Comparison of ENCODE assay signal across 12 cellular contexts in genomic region chr12:107448198-107448597, GRCh38.
A peak's percentile ranks its signal among the peaks of the same experiment; 100 is the strongest.
DNase-seq lines count a peak whose midpoint lies in the region; ATAC-seq, FAIRE-seq and TF ChIP-seq lines count a peak whose summit lies in the region.
"Had no signal": no experiment of that assay in that cellular context is flagged by ENCODE, and none has a peak within 500 bp of the region (broad histone marks: within the 10 kb centered on the region; RNA-seq: fewer than 3 reads in every experiment).

No MANE protein-coding gene starts in this region.

- H3K4me2 ChIP-seq in Loucy (ENCODE audit: low read depth, low read length, poor library complexity, severe bottlenecking), result no peak overlapping the region
- H3K4me2 ChIP-seq in osteoblast (ENCODE audit: insufficient read depth, low read length), result no peak overlapping the region

- H3K27ac Mint-ChIP-seq in natural killer cell treated with Interleukin-12 subunit alpha and Interleukin-12 subunit beta and Interleukin-15 and Interleukin-18, amount 100 ng/mL, for 72 hours, result no peak overlapping the region
- H3K27ac Mint-ChIP-seq: B cell had no signal

- H3K4me3 Mint-ChIP-seq in natural killer cell treated with Interleukin-12 subunit alpha and Interleukin-12 subunit beta and Interleukin-15 and Interleukin-18, amount 100 ng/mL, for 72 hours, result no peak overlapping the region
- H3K4me3 Mint-ChIP-seq: B cell had no signal

- H4K20me1 ChIP-seq in Loucy (ENCODE audit: insufficient read depth, low read length, poor library complexity, severe bottlenecking) (no peaks in the 10 kb centered on the region), osteoblast (ENCODE audit: insufficient read depth, low read length) (no peaks in the 10 kb centered on the region)

- no peaks in the 10 kb centered on the region for H3K27me3 ChIP-seq in Loucy (ENCODE audit: insufficient read depth, low read length, poor library complexity, severe bottlenecking)
- no peaks in the 10 kb centered on the region for H3K27me3 ChIP-seq in colonic mucosa
- H3K27me3 ChIP-seq in osteoblast (ENCODE audit: insufficient read depth, low read length), result no peaks in the 10 kb centered on the region
- H3K27me3 ChIP-seq: upper lobe of left lung had no signal

- H3K9me3 Mint-ChIP-seq in natural killer cell treated with Interleukin-12 subunit alpha and Interleukin-12 subunit beta and Interleukin-15 and Interleukin-18, amount 100 ng/mL, for 72 hours, result peaks cover 4% of the 10 kb centered on the region

- TF ChIP-seq CTCF in Loucy (conservative IDR thresholded peaks at IDR 0.05; ENCODE audit: low read length) (peak; percentile 74), colonic mucosa (IDR thresholded peaks at IDR 0.05) (peak; percentile 12), osteoblast (IDR thresholded peaks at IDR 0.05; ENCODE audit: extremely low read depth, low read depth, low read length) (peak; percentile 67)

- FAIRE-seq in urothelium cell line (lab: Jason Lieb, UNC), result no peak

- H3F3A ChIP-seq in Loucy (ENCODE audit: low read depth), result no peaks in the 10 kb centered on the region

- peaks cover 0 to 11% of the 10 kb centered on the region in 2 donors for H3K4me1 Mint-ChIP-seq in natural killer cell treated with Interleukin-12 subunit alpha and Interleukin-12 subunit beta and Interleukin-15 and Interleukin-18, amount 100 ng/mL, for 72 hours (ENCODE audit: low read depth in 2 of 2)
- H3K4me1 Mint-ChIP-seq: B cell had no signal

- H3K9me2 ChIP-seq in Loucy (replicated peaks; ENCODE audit: low read depth, low read length), result no peaks in the 10 kb centered on the region

- DNase-seq in NCI-H1694 (lab: John Stamatoyannopoulos, UW) (peak; percentile 2), NCI-H1694 treated with DMSO at 0.1 percent for 48 hours (lab: John Stamatoyannopoulos, UW) (no peak), colonic mucosa (no peak), osteoblast (ENCODE audit: insufficient read length, low spot score, missing footprints) (no peak), urothelium cell line (ENCODE audit: low spot score) (no peak)
- DNase-seq in natural killer cell treated with Interleukin-12 subunit alpha and Interleukin-12 subunit beta and Interleukin-15 and Interleukin-18, amount 100 ng/mL, for 72 hours (ENCODE audit: low spot score), result no peak
- DNase-seq: activated CD4-positive, alpha-beta T cell treated with anti-CD3 and anti-CD28 coated beads, Interleukin-2, amount 50 U/mL, for 1 hour; cerebellar nuclear complex had no signal

- H3K9me3 ChIP-seq in Loucy (ENCODE audit: insufficient read depth, low read depth, low read length) (no peaks in the 10 kb centered on the region), colonic mucosa (no peaks in the 10 kb centered on the region), osteoblast (ENCODE audit: low read depth, low read length) (no peaks in the 10 kb centered on the region)
- H3K9me3 ChIP-seq: upper lobe of left lung had no signal

- no peaks in the 10 kb centered on the region for H3K4me1 ChIP-seq in Loucy (ENCODE audit: insufficient read depth, low read length, poor library complexity, severe bottlenecking)
- H3K4me1 ChIP-seq in colonic mucosa, result no peaks in the 10 kb centered on the region
- no peaks in the 10 kb centered on the region for H3K4me1 ChIP-seq in osteoblast (ENCODE audit: insufficient read depth, low read length)
- H3K4me1 ChIP-seq: upper lobe of left lung had no signal

- H3K27me3 Mint-ChIP-seq in natural killer cell treated with Interleukin-12 subunit alpha and Interleukin-12 subunit beta and Interleukin-15 and Interleukin-18, amount 100 ng/mL, for 72 hours, result peaks cover 4 to 12% of the 10 kb centered on the region in 2 donors

- H3K36me3 Mint-ChIP-seq in natural killer cell treated with Interleukin-12 subunit alpha and Interleukin-12 subunit beta and Interleukin-15 and Interleukin-18, amount 100 ng/mL, for 72 hours, result no peaks in the 10 kb centered on the region

- intact Hi-C loops in colonic mucosa (cut with DNase I), result loop anchor here (5.0 kb wide), 1 partner anchor 159 kb away; no protein-coding TSS in a partner anchor

- H3K4me3 ChIP-seq in Loucy (ENCODE audit: low read length, poor library complexity, severe bottlenecking) (no peak overlapping the region), colonic mucosa (no peak overlapping the region), osteoblast (ENCODE audit: insufficient read depth, low read length) (no peak overlapping the region)
- H3K4me3 ChIP-seq: upper lobe of left lung had no signal

- H3K36me3 ChIP-seq in Loucy (ENCODE audit: insufficient read depth, low read length), result no peaks in the 10 kb centered on the region
- no peaks in the 10 kb centered on the region for H3K36me3 ChIP-seq in colonic mucosa
- H3K36me3 ChIP-seq in osteoblast (ENCODE audit: insufficient read depth, low read length), result no peaks in the 10 kb centered on the region
- H3K36me3 ChIP-seq: upper lobe of left lung had no signal

- no peak overlapping the region for H2AFZ ChIP-seq in Loucy (ENCODE audit: low read length)
- no peak overlapping the region for H2AFZ ChIP-seq in osteoblast (ENCODE audit: low read length)

- H3K27ac ChIP-seq in colonic mucosa, result no peak overlapping the region
- no peak overlapping the region for H3K27ac ChIP-seq in osteoblast (ENCODE audit: low read depth, low read length)
- H3K27ac ChIP-seq: upper lobe of left lung had no signal

- ATAC-seq in GM18520 (IDR thresholded peaks at IDR 0.05; ENCODE audit: unreplicated experiment), result no peak
- no peak for ATAC-seq in natural killer cell treated with Interleukin-12 subunit alpha and Interleukin-12 subunit beta and Interleukin-15 and Interleukin-18, amount 100 ng/mL, for 72 hours

- H3K9ac ChIP-seq in Loucy (ENCODE audit: low read depth, low read length, poor library complexity, severe bottlenecking), result no peak overlapping the region
- H3K9ac ChIP-seq in colonic mucosa (ENCODE audit: low read depth in 2 of 2, low read length in 2 of 2), result no peak overlapping the region

- H3K79me2 ChIP-seq in Loucy (ENCODE audit: insufficient read depth, low read length), result no peaks in the 10 kb centered on the region
- no peaks in the 10 kb centered on the region for H3K79me2 ChIP-seq in osteoblast (ENCODE audit: insufficient read depth, low read length)

Comparison
In these comparisons a context has a peak if more than half of its experiments do, and no peak if none do; other contexts are left out.
1. CTCF ChIP-seq: peak in every context shown above with its lines; median percentile 74 in Loucy; 67 in osteoblast; 12 in colonic mucosa.